8 cellular contexts compared by ENCODE assay signal in genomic region chr12:22624908-22625646, GRCh38. TPM values are rescaled to one million over a fixed set of nuclear protein-coding genes. Genes with fewer than 3 reads are reported as not detected.
DNase-seq lines count a peak whose midpoint lies in the region; ATAC-seq and TF ChIP-seq lines count a peak whose summit lies in the region.

TSS of gene ETNK1 (plus strand) at chr12:22625171. CDS start at chr12:22625431, 260 bp downstream.

- peak; percentile 97 for TF ChIP-seq POLR2A in gastroesophageal sphincter (IDR thresholded peaks at IDR 0.05)

- no peak within 1 kb of the TSS for H2BK15ac ChIP-seq in H9 (ENCODE audit: low read depth, low read length)

- H3K36me3 ChIP-seq in MG63 (no peaks in the 10 kb centered on the region), gastroesophageal sphincter (no peaks in the 10 kb centered on the region)

- CTCF ChIA-PET in activated naive CD4-positive, alpha-beta T cell treated with anti-CD3 and anti-CD28 coated beads for 36 hours (lab: Charles Lee), result interaction anchor here (0.6 to 1.4 kb wide), 5 partner anchors 46 to 157 kb away, joined by 3 to 7 read pairs (median 4); partner anchors contain the start of gene C2CD5

- no peak within 1 kb of the TSS for H3K23ac ChIP-seq in H9 (ENCODE audit: insufficient read length, low read depth, low read length)

- no peak for TF ChIP-seq EP300 in gastroesophageal sphincter (IDR thresholded peaks at IDR 0.05)

- ATAC-seq in gastroesophageal sphincter, result peak; percentile 100

- H3K79me1 ChIP-seq in H9 (ENCODE audit: insufficient read depth, low read depth, low read length, poor library complexity, severe bottlenecking), result no peaks in the 10 kb centered on the region

- H3K27ac Mint-ChIP-seq in H9, result peak within 1 kb of the TSS; percentile 97 to 99 (median 98)
- H3K27ac Mint-ChIP-seq in activated naive CD4-positive, alpha-beta T cell treated with anti-CD3 and anti-CD28 coated beads for 36 hours, result peak within 1 kb of the TSS; percentile 90

- H4K91ac ChIP-seq in H9 (ENCODE audit: insufficient read length, low read depth, low read length), result no peak within 1 kb of the TSS

- H3K27ac ChIP-seq in H9 (ENCODE audit: insufficient read length, low read depth, low read length), result peak within 1 kb of the TSS; percentile 71
- H3K27ac ChIP-seq in gastroesophageal sphincter, result peak within 1 kb of the TSS; percentile 97 to 99 (median 98)

- no CpG with 5 or more reads among the region's 67 CpGs for WGBS in H9 (ENCODE audit: extremely low coverage, insufficient read length, low lambda C conversion rate)
- 0% methylated on average over 3 of the region's 67 CpGs; no CpG with 5 or more reads in 1 of the 2 donors for WGBS in gastroesophageal sphincter (ENCODE audit: low coverage in 1 of 2), 2 donors

- H3K4me3 ChIP-seq in MG63, result peak within 1 kb of the TSS; percentile 82
- peak within 1 kb of the TSS; percentile 81 to 96 for H3K4me3 ChIP-seq in gastroesophageal sphincter

- no peak within 1 kb of the TSS for H3T11ph ChIP-seq in H9 (ENCODE audit: low read length)

- peak within 1 kb of the TSS; percentile 3 for H4K5ac ChIP-seq in H9 (ENCODE audit: insufficient read length, low read depth, low read length)

- no peak within 1 kb of the TSS for H3K56ac ChIP-seq in H9 (ENCODE audit: insufficient read length, low read depth, low read length)

- DNase-seq in G401 (ENCODE audit: low spot score), result peak; percentile 91
- peak; percentile 98 for DNase-seq in H9
- peak; percentile 96 for DNase-seq in MG63
- peak; percentile 95 for DNase-seq in SK-MEL-5 (ENCODE audit: low read depth, low spot score)
- DNase-seq in activated naive CD4-positive, alpha-beta T cell treated with anti-CD3 and anti-CD28 coated beads for 36 hours, result peak; percentile 87
- DNase-seq in non-pigmented ciliary epithelial cell (ENCODE audit: low read depth), result peak; percentile 55
- peak; percentile 95 for DNase-seq in superior temporal gyrus (ENCODE audit: extremely low spot score)

- peaks cover 12% of the 10 kb centered on the region for H3K23me2 ChIP-seq in H9 (ENCODE audit: insufficient read length, low read depth, low read length, poor library complexity, severe bottlenecking)

- H2BK12ac ChIP-seq in H9 (ENCODE audit: insufficient read length, low read depth, low read length), result no peak within 1 kb of the TSS

- H3K4me2 ChIP-seq in H9 (ENCODE audit: insufficient read depth, insufficient read length, low read length), result peak within 1 kb of the TSS; percentile 87

- H2AK5ac ChIP-seq in H9 (ENCODE audit: insufficient read length, low read length), result no peak within 1 kb of the TSS

- H2AFZ ChIP-seq in H9 (ENCODE audit: low read length), result peak within 1 kb of the TSS; percentile 86

- H3K18ac ChIP-seq in H9 (ENCODE audit: insufficient read length, low read depth, low read length), result peak within 1 kb of the TSS; percentile 95

- no peaks in the 10 kb centered on the region for H3K27me3 ChIP-seq in H9 (ENCODE audit: insufficient read depth, low read length)
- H3K27me3 ChIP-seq in MG63, result no peaks in the 10 kb centered on the region
- H3K27me3 ChIP-seq in gastroesophageal sphincter, result no peaks in the 10 kb centered on the region

- peak within 1 kb of the TSS; percentile 75 for H3K9ac ChIP-seq in H9 (ENCODE audit: extremely low read depth, insufficient read length, low read length)

- intact Hi-C loops in activated naive CD4-positive, alpha-beta T cell treated with anti-CD3 and anti-CD28 coated beads for 36 hours (cut with micrococcal nuclease), result loop anchor here (1.0 to 10.0 kb wide), 7 partner anchors 33 to 1120 kb away; partner anchors contain the start of genes C2CD5, CMAS, GOLT1B and LDHB

- TF ChIP-seq CTCF in H9 (conservative IDR thresholded peaks at IDR 0.05) (0 out of 3 replicates have a peak, but pooled peaks have one; percentile 18), gastroesophageal sphincter (IDR thresholded peaks at IDR 0.05) (peak in 1 of 4 experiments; percentile 1)

- no peak within 1 kb of the TSS for H2BK5ac ChIP-seq in H9 (ENCODE audit: insufficient read length, low read length)

- in situ Hi-C loops in G401 (cut with HindIII; ENCODE audit: low sequenced_read_pairs) (no loop called here), SK-MEL-5 (cut with HindIII; ENCODE audit: low pct_unique_long_range_greater_than_20kb, low sequenced_read_pairs) (no loop called here)

- no peak within 1 kb of the TSS for H4K8ac ChIP-seq in H9 (replicated peaks; ENCODE audit: insufficient read length, low read depth, low read length)

- H3K14ac ChIP-seq in H9 (ENCODE audit: insufficient read depth, low read length), result peak within 1 kb of the TSS; percentile 98

- peaks cover 0 to 5% (median under 1%) of the 10 kb centered on the region in 3 experiments; a peak in 2 of 7 replicates for H3K36me3 Mint-ChIP-seq in H9 (ENCODE audit: insufficient read depth in 1 of 3, low read depth in 3 of 3)
- peaks cover 4% of the 10 kb centered on the region for H3K36me3 Mint-ChIP-seq in activated naive CD4-positive, alpha-beta T cell treated with anti-CD3 and anti-CD28 coated beads for 36 hours (ENCODE audit: low read depth)

- H3K4me1 ChIP-seq in H9 (ENCODE audit: insufficient read depth, low read length), result no peaks in the 10 kb centered on the region
- peaks cover 4 to 39% (median 9%) of the 10 kb centered on the region in 3 donors for H3K4me1 ChIP-seq in gastroesophageal sphincter

- H4K20me1 ChIP-seq in H9 (ENCODE audit: control insufficient read depth, insufficient read depth, insufficient read length), result no peaks in the 10 kb centered on the region

- H3K27me3 Mint-ChIP-seq in H9 (ENCODE audit: low read depth), result no peaks in the 10 kb centered on the region
- H3K27me3 Mint-ChIP-seq in activated naive CD4-positive, alpha-beta T cell treated with anti-CD3 and anti-CD28 coated beads for 36 hours (ENCODE audit: low read depth), result no peaks in the 10 kb centered on the region

- H3K4ac ChIP-seq in H9 (ENCODE audit: low read depth, low read length), result peak within 1 kb of the TSS; percentile 33; the same call in 1 of the 2 replicates

- H2BK120ac ChIP-seq in H9 (ENCODE audit: low read depth, low read length, poor library complexity, severe bottlenecking), result no peak within 1 kb of the TSS

- H3K9me3 ChIP-seq in H9 (ENCODE audit: control insufficient read depth, low read depth, low read length) (no peaks in the 10 kb centered on the region), MG63 (no peaks in the 10 kb centered on the region), gastroesophageal sphincter (no peaks in the 10 kb centered on the region)

- H3K4me3 Mint-ChIP-seq in H9, result peak within 1 kb of the TSS; percentile 92 to 99
- H3K4me3 Mint-ChIP-seq in activated naive CD4-positive, alpha-beta T cell treated with anti-CD3 and anti-CD28 coated beads for 36 hours, result peak within 1 kb of the TSS; percentile 93

- peaks cover 33 to 37% of the 10 kb centered on the region in 2 experiments for H3K4me1 Mint-ChIP-seq in H9
- peaks cover 28% of the 10 kb centered on the region for H3K4me1 Mint-ChIP-seq in activated naive CD4-positive, alpha-beta T cell treated with anti-CD3 and anti-CD28 coated beads for 36 hours (ENCODE audit: low read depth)

- H3K79me2 ChIP-seq in H9 (ENCODE audit: insufficient read depth, low read length), result peaks cover 19% of the 10 kb centered on the region; the same call in 1 of the 2 replicates

- no peaks in the 10 kb centered on the region; a peak in 1 of 5 replicates for H3K9me3 Mint-ChIP-seq in H9
- no peaks in the 10 kb centered on the region for H3K9me3 Mint-ChIP-seq in activated naive CD4-positive, alpha-beta T cell treated with anti-CD3 and anti-CD28 coated beads for 36 hours

- no peak within 1 kb of the TSS for H2BK20ac ChIP-seq in H9 (ENCODE audit: low read depth, low read length, poor library complexity, severe bottlenecking)

RNA-seq across cellular contexts. Expression of gene ETNK1, which starts in this region (rescaled TPM):
- 20.3 and 29.4 TPM in 2 replicates for total RNA-seq in G401 (2014; rRNA removed; shearing (Covaris generic))
- total RNA-seq in H9 (2021) (68.6 and 70.1 TPM in 2 replicates), gastroesophageal sphincter (10 to 100 TPM; 15.3 to 33.3 (median 28.5) TPM)
- 8.5 and 11.0 TPM in 2 replicates for total RNA-seq in MG63 (2014; rRNA removed; shearing (Covaris generic); ENCODE audit: low replicate concordance)
- 54.8 and 73.6 TPM in 2 replicates for total RNA-seq in SK-MEL-5 (2014; rRNA removed; shearing (Covaris generic))
- polyA plus RNA-seq in SK-MEL-5 (2015; cell fraction: cytosol; rRNA removed), result 18.7 and 23.6 TPM in 2 replicates
- polyA plus RNA-seq in SK-MEL-5 (2015; cell fraction: nucleus; rRNA removed), result 83.1 and 106 TPM in 2 replicates
- total RNA-seq in activated naive CD4-positive, alpha-beta T cell treated with anti-CD3 and anti-CD28 coated beads for 36 hours, result 10 to 100 TPM; 35.9 to 39.4 TPM

Comparison
In these comparisons a context has a peak if more than half of its experiments do, and no peak if none do; other contexts are left out.
1. Peak in every context shown above with its lines: DNase-seq, ATAC-seq, H3K4me3 ChIP-seq and H3K27ac ChIP-seq.